Comparison of ENCODE assay signal across 1 cellular context in the genomic region with DNA sequence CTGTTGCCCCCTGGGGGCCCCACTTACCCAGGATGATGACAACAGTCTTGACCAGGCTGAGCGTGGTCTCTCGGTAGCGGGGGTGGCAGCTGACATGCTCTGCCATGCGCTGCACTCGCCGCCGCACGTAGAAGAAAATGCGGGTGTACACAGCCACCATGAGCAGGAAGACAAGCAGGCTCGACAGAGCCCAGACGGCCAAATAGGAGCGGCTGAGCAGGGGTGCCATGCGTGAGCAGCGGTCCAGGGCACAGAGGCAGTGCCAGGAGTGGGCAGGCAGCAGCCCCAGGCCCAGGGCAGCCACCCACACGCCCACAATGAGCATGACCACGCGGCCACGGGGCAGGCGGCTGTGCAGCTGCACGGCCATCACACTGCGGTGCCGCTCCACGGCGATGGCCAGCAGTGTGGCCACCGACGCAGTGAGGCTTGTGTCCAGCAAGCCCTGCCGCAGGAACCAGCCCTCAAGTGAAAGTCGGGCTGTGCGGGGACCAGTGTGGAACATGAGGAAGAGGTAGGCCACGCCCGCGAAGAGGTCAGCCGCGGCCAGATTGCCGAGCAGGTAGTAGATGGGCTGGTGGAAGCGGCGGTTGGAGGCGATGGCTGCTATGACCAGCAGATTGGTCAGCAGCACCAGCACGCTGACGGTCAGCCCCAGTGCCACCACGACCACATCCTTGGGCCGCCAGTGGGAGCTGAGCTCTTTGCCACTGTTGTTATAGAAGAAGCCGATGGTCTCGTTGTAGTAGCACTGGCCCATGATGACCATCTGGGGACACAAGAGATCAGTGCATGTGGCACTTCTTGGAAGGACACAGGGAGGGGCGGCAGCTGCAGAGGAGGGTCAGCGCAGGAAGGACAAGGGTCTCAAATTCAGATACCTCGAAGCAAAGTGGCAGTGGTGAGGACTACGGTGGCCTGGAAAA.
TF ChIP-seq lines count a peak whose summit lies in the region.

No MANE protein-coding gene starts in this region.

TF ChIP-seq in GM12891, 5 proteins besides CTCF, POLR2A, EP300 and RAD21:
- no peak for TF ChIP-seq SPI1 (IDR thresholded peaks at IDR 0.05; ENCODE audit: low read depth, low read length)
- TF ChIP-seq POU2F2 (IDR thresholded peaks at IDR 0.05; ENCODE audit: low read depth, low read length) = peak; percentile 22; the same call in 1 of the 2 replicates
- TF ChIP-seq TAF1 (IDR thresholded peaks at IDR 0.05; ENCODE audit: low read depth, low read length) = no peak
